Comparison of ENCODE assay signal across 32 cellular contexts in the genomic region with DNA sequence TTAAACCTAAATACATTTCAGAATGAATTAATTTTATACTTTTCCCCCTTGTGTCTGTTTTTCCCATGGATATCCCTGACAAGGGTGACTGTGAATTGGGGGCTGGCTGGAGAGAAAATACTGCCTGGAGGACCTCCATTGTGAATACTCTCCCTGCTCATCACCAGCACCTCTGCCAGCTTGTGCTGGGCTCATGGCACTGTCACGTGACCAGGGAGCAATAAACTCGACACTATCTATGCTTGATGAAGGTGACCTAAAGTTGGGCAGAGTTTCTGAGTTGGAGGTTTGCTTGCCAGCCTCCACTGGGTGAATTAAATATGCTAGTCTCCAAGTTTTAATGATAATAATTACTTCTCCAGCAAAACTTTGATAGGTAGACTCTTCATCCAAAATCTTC.
"Had no signal": no experiment of that assay in that cellular context is flagged by ENCODE, and none has a peak within 500 bp of the region (broad histone marks: within the 10 kb centered on the region; RNA-seq: fewer than 3 reads in every experiment).

No MANE protein-coding gene starts in this region.

- H3K27me3 Mint-ChIP-seq: naive thymus-derived CD4-positive, alpha-beta T cell; progenitor cell of endocrine pancreas; stimulated activated memory B cell treated with anti-CD40 and anti-IgM and Interleukin-4, amounts not matched to agents 10 μg/mL and 1 μg/mL and 100 μg/mL, for 72 hours; stimulated activated naive CD8-positive, alpha-beta T cell treated with anti-CD3 and anti-CD28 coated beads, Interleukin-15, amount 100 ng/mL, for 72 hours had no signal

- H3K9me3 ChIP-seq: ovary, psoas muscle, suprapubic skin, testis, tibial artery, upper lobe of left lung, vagina had no signal

- H3K79me2 ChIP-seq: parathyroid adenoma had no signal

- H3K9me3 Mint-ChIP-seq: nephron had no signal

- H3K27me3 ChIP-seq: neural progenitor cell, ovary, spleen, suprapubic skin, testis, tibial artery, upper lobe of left lung, vagina had no signal

- H3K9ac ChIP-seq: neural progenitor cell, parathyroid adenoma had no signal

- H2AFZ ChIP-seq: neural progenitor cell, parathyroid adenoma had no signal

- H3K36me3 ChIP-seq: neural progenitor cell, ovary, spleen, suprapubic skin, tibial artery, upper lobe of left lung, vagina had no signal

- H3K4me3 Mint-ChIP-seq: naive thymus-derived CD4-positive, alpha-beta T cell; natural killer cell; nephron; neural progenitor cell; stimulated activated memory B cell treated with anti-CD40 and anti-IgM and Interleukin-4, amounts not matched to agents 10 μg/mL and 1 μg/mL and 100 μg/mL, for 72 hours; stimulated activated naive CD8-positive, alpha-beta T cell treated with anti-CD3 and anti-CD28 coated beads, Interleukin-15, amount 100 ng/mL, for 72 hours had no signal

- H3K36me3 Mint-ChIP-seq: naive thymus-derived CD4-positive, alpha-beta T cell; natural killer cell; neural progenitor cell; stimulated activated memory B cell treated with anti-CD40 and anti-IgM and Interleukin-4, amounts not matched to agents 10 μg/mL and 1 μg/mL and 100 μg/mL, for 72 hours had no signal

- ATAC-seq: naive thymus-derived CD4-positive, alpha-beta T cell; natural killer cell; psoas muscle; right cardiac atrium; sciatic nerve; stimulated activated memory B cell treated with anti-CD40 and anti-IgM and Interleukin-4, amounts not matched to agents 10 μg/mL and 1 μg/mL and 100 μg/mL, for 72 hours; stimulated activated naive CD8-positive, alpha-beta T cell treated with anti-CD3 and anti-CD28 coated beads, Interleukin-15, amount 100 ng/mL, for 72 hours; stimulated activated naive CD8-positive, alpha-beta T cell treated with anti-CD3 and anti-CD28 coated beads, Interleukin-15, Interleukin-2, amounts not matched to agents 100 U/mL and 50 U/mL, for 24 hours had no signal

- H3K4me3 ChIP-seq: neural progenitor cell, ovary, psoas muscle, skin epidermis, smooth muscle cell, spleen, suprapubic skin, testis, tibial artery, upper lobe of left lung, vagina had no signal

- FAIRE-seq: urothelium cell line had no signal

- H3K27ac ChIP-seq: neural progenitor cell, ovary, parathyroid adenoma, psoas muscle, skin epidermis, spleen, suprapubic skin, testis, tibial artery, upper lobe of left lung, vagina had no signal

- DNase-seq: naive thymus-derived CD4-positive, alpha-beta T cell; natural killer cell; occipital lobe; ovary; posterior cingulate gyrus; psoas muscle; right cardiac atrium; spleen; stimulated activated CD4-positive, alpha-beta T cell treated with anti-CD3 and anti-CD28 coated beads, Interleukin-12 subunit alpha, Interleukin-12 subunit beta, amount 100 ng/mL, for 4 hours; stimulated activated CD4-positive, alpha-beta T cell treated with anti-CD3 and anti-CD28 coated beads, Interleukin-1b, Interleukin-23, amount 100 ng/mL, for 48 hours; stimulated activated CD4-positive, alpha-beta T cell treated with anti-CD3 and anti-CD28 coated beads, Interleukin-4, amount 100 ng/mL, for 1 hour; stimulated activated CD4-positive, alpha-beta T cell treated with anti-CD3 and anti-CD28 coated beads, Interleukin-4, amount 100 ng/mL, for 4 hours; stimulated activated CD8-positive, alpha-beta memory T cell treated with anti-CD3 and anti-CD28 coated beads, Interleukin-4, amount 100 ng/mL, for 48 hours; stimulated activated naive CD4-positive, alpha-beta T cell; stimulated activated naive CD8-positive, alpha-beta T cell treated with anti-CD3 and anti-CD28 coated beads, Interleukin-15, amount 100 ng/mL, for 72 hours; stimulated activated naive CD8-positive, alpha-beta T cell treated with anti-CD3 and anti-CD28 coated beads, Interleukin-15, Interleukin-2, amounts not matched to agents 100 U/mL and 50 U/mL, for 24 hours; substantia nigra; testis; tibial artery; trophoblast cell; upper lobe of left lung had no signal

- H3K4me2 ChIP-seq: neural progenitor cell, smooth muscle cell had no signal

- H3K4me1 ChIP-seq: neural progenitor cell, parathyroid adenoma, psoas muscle, spleen, suprapubic skin, testis, tibial artery, upper lobe of left lung, vagina had no signal

- H3K4me1 Mint-ChIP-seq: naive thymus-derived CD4-positive, alpha-beta T cell; natural killer cell; nephron; neural progenitor cell; stimulated activated memory B cell treated with anti-CD40 and anti-IgM and Interleukin-4, amounts not matched to agents 10 μg/mL and 1 μg/mL and 100 μg/mL, for 72 hours; stimulated activated naive CD8-positive, alpha-beta T cell treated with anti-CD3 and anti-CD28 coated beads, Interleukin-15, amount 100 ng/mL, for 72 hours had no signal

- H3K27ac Mint-ChIP-seq: naive thymus-derived CD4-positive, alpha-beta T cell; natural killer cell; nephron; neural progenitor cell; progenitor cell of endocrine pancreas; stimulated activated memory B cell treated with anti-CD40 and anti-IgM and Interleukin-4, amounts not matched to agents 10 μg/mL and 1 μg/mL and 100 μg/mL, for 72 hours; stimulated activated naive CD8-positive, alpha-beta T cell treated with anti-CD3 and anti-CD28 coated beads, Interleukin-15, amount 100 ng/mL, for 72 hours had no signal
